ENCODE assay signal across 8 cellular contexts in genomic region chr7:100612730-100613446, GRCh38. TPM values are rescaled to one million over a fixed set of nuclear protein-coding genes. Genes with fewer than 3 reads are reported as not detected.
DNase-seq lines count a peak whose midpoint lies in the region; ATAC-seq and TF ChIP-seq lines count a peak whose summit lies in the region.

No MANE protein-coding gene starts in this region.

- H3K27ac ChIP-seq in HUES48 (ENCODE audit: low read depth, low read length) (no peak overlapping the region), iPS-20b (ENCODE audit: low read length) (no peak overlapping the region), stomach (peak overlapping the region; percentile 53 to 98 (median 95))

- no peaks in the 10 kb centered on the region for H3K27me3 ChIP-seq in HUES48 (ENCODE audit: control insufficient read depth, insufficient read depth, low read length)
- H3K27me3 ChIP-seq in iPS-20b (ENCODE audit: insufficient read depth, low read length) = peaks cover 6% of the 10 kb centered on the region
- H3K27me3 ChIP-seq in stomach = no peaks in the 10 kb centered on the region

- H3K9ac ChIP-seq in HUES48 (ENCODE audit: low read depth, low read length) = no peak overlapping the region
- H3K9ac ChIP-seq in iPS-20b (ENCODE audit: low read depth, low read length) = peak overlapping the region; percentile 56; the same call in 1 of the 2 replicates

- 1 to 6% (median 3%) methylated on average over 11 to 29 of the region's 29 CpGs for WGBS in stomach, 5 donors

- H3K27ac Mint-ChIP-seq in activated naive CD8-positive, alpha-beta T cell treated with anti-CD3 and anti-CD28 coated beads for 36 hours = no peak overlapping the region

- H3K4me3 ChIP-seq in GM08714 (ENCODE audit: low read length) (peak overlapping the region; percentile 59; the same call in 1 of the 2 replicates), HUES48 (ENCODE audit: low read depth, low read length) (peak overlapping the region; percentile 76), iPS-20b (ENCODE audit: low read length) (peak overlapping the region; percentile 90), stomach (peak overlapping the region; percentile 70 to 89 (median 86))

- no peaks in the 10 kb centered on the region for H3K9me3 ChIP-seq in HUES48 (ENCODE audit: control insufficient read depth, insufficient read depth, low read length)
- no peaks in the 10 kb centered on the region for H3K9me3 ChIP-seq in iPS-20b (ENCODE audit: insufficient read depth, low read depth, low read length)
- no peaks in the 10 kb centered on the region for H3K9me3 ChIP-seq in stomach

- TF ChIP-seq POLR2A in stomach (IDR thresholded peaks at IDR 0.05) = no peak

- H3K4me1 ChIP-seq in HUES48 (ENCODE audit: control insufficient read depth, insufficient read depth, low read length) (peaks cover 3% of the 10 kb centered on the region; the same call in 1 of the 2 replicates), iPS-20b (ENCODE audit: insufficient read depth, low read length) (no peaks in the 10 kb centered on the region), stomach (peaks cover 9 to 22% (median 20%) of the 10 kb centered on the region in 4 donors)

- H3K4me1 Mint-ChIP-seq in activated naive CD8-positive, alpha-beta T cell treated with anti-CD3 and anti-CD28 coated beads for 36 hours = peaks cover 10% of the 10 kb centered on the region

- no peak for TF ChIP-seq EP300 in stomach (IDR thresholded peaks at IDR 0.05)

- intact Hi-C loops in stomach (cut with DNase I; ENCODE audit: low total_unique reads) = no loop called here

- peak overlapping the region; percentile 97 for H3K4me3 Mint-ChIP-seq in activated naive CD8-positive, alpha-beta T cell treated with anti-CD3 and anti-CD28 coated beads for 36 hours

- H3K27me3 Mint-ChIP-seq in activated naive CD8-positive, alpha-beta T cell treated with anti-CD3 and anti-CD28 coated beads for 36 hours = no peaks in the 10 kb centered on the region

- no peak for TF ChIP-seq CTCF in stomach (IDR thresholded peaks at IDR 0.05)

- no peaks in the 10 kb centered on the region for H3K36me3 Mint-ChIP-seq in activated naive CD8-positive, alpha-beta T cell treated with anti-CD3 and anti-CD28 coated beads for 36 hours

- H3K36me3 ChIP-seq in HUES48 (ENCODE audit: control insufficient read depth, insufficient read depth, low read length) (0 out of 2 replicates have a peak, but pooled peaks cover under 1% of the 10 kb centered on the region), iPS-20b (ENCODE audit: insufficient read depth, low read depth, low read length) (no peaks in the 10 kb centered on the region), stomach (peaks cover 0 to 22% (median 14%) of the 10 kb centered on the region in 4 donors)

- ATAC-seq in HG03521 (IDR thresholded peaks at IDR 0.05; ENCODE audit: unreplicated experiment) (no peak), HG03097 (IDR thresholded peaks at IDR 0.05; ENCODE audit: low FRiP score, unreplicated experiment) (no peak)

- DNase-seq in activated naive CD8-positive, alpha-beta T cell treated with anti-CD3 and anti-CD28 coated beads for 36 hours = no peak
- no peak for DNase-seq in stomach
- no peak for DNase-seq in NCI-H1694 (lab: John Stamatoyannopoulos, UW)

- no peaks in the 10 kb centered on the region for H3K9me3 Mint-ChIP-seq in activated naive CD8-positive, alpha-beta T cell treated with anti-CD3 and anti-CD28 coated beads for 36 hours

RNA-seq across cellular contexts. Expression of gene MOSPD3, which starts 0.5 kb away (rescaled TPM):
- 10 to 100 TPM in 1 of 2 experiments, 1 to 10 TPM in 1; 9.7 to 10.0 TPM for total RNA-seq in activated naive CD8-positive, alpha-beta T cell treated with anti-CD3 and anti-CD28 coated beads for 36 hours
- 10 to 100 TPM in 2 of 5 donors, 1 to 10 TPM in 2, not detected in 1; 4.0 to 21.1 (median 9.8) TPM for total RNA-seq in stomach
- 10 to 100 TPM; 20.4 to 30.7 (median 29.1) TPM for polyA plus RNA-seq in stomach

RNA-seq across cellular contexts. Expression of gene PCOLCE, which starts 10.7 kb away (rescaled TPM):
- 1 to 10 TPM; 4.0 TPM for total RNA-seq in activated naive CD8-positive, alpha-beta T cell treated with anti-CD3 and anti-CD28 coated beads for 36 hours
- total RNA-seq in stomach = 100 to 1,000 TPM in 1 of 5 donors, 10 to 100 TPM in 4; 15.8 to 129 (median 37.8) TPM
- 10 to 100 TPM; 15.6 to 25.0 (median 18.6) TPM for polyA plus RNA-seq in stomach

RNA-seq across cellular contexts. Expression of gene FBXO24, which starts 26.8 kb away (rescaled TPM):
- under 1 TPM; 0.54 to 0.80 TPM for total RNA-seq in activated naive CD8-positive, alpha-beta T cell treated with anti-CD3 and anti-CD28 coated beads for 36 hours
- under 1 TPM in 3 of 5 donors, not detected in 2; 0.37 to 0.45 (median 0.43) TPM for total RNA-seq in stomach
- polyA plus RNA-seq in stomach = under 1 TPM in 2 of 3 donors, not detected in 1; 0.44 to 0.88 TPM

RNA-seq across cellular contexts. Expression of gene LRCH4, which starts 27.0 kb away (rescaled TPM):
- total RNA-seq in activated naive CD8-positive, alpha-beta T cell treated with anti-CD3 and anti-CD28 coated beads for 36 hours = 10 to 100 TPM; 65.6 to 68.1 TPM
- total RNA-seq in stomach = 100 to 1,000 TPM in 3 of 5 donors, 10 to 100 TPM in 2; 23.7 to 263 (median 154) TPM
- polyA plus RNA-seq in stomach = 10 to 100 TPM; 23.5 to 39.5 (median 26.0) TPM

RNA-seq across cellular contexts. Expression of gene TFR2, which starts 28.5 kb away (rescaled TPM):
- total RNA-seq in activated naive CD8-positive, alpha-beta T cell treated with anti-CD3 and anti-CD28 coated beads for 36 hours = 10 to 100 TPM; 10.9 to 11.1 TPM
- total RNA-seq in stomach = 10 to 100 TPM in 1 of 5 donors, 1 to 10 TPM in 3, not detected in 1; 1.2 to 11.6 (median 3.3) TPM
- polyA plus RNA-seq in stomach = 1 to 10 TPM; 1.7 to 5.1 (median 3.1) TPM

Comparison
In these comparisons a context has a peak if more than half of its experiments do, and no peak if none do; other contexts are left out.
1. H3K27ac ChIP-seq: peak in stomach (5 of 5); none in HUES48 (single experiment) and iPS-20b (single experiment).
2. Peak in every context shown above with its lines, with median percentiles within 50 percentile points of each other: H3K4me3 ChIP-seq.